In the genomic region with DNA sequence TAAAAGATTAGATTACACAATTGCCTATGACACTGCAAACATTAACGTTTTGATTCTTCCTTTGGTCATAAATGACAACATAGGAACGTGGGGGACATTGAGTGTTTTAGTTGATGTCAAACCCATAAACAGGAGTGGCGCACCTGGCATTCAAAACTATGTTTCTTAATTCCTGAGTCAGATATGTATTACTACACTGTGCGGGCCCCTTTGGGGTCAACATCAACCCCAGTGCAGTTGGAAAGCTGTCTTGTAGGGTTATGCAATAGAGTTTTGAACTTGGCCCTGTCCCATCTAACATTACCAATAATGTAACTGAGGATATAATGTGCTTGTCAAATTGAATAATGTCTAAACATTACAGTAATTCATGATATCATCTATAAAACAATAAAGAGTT, we compare ENCODE assay signal across 4 cellular contexts.
"Had no signal": no experiment of that assay in that cellular context is flagged by ENCODE, and none has a peak within 500 bp of the region (broad histone marks: within the 10 kb centered on the region; RNA-seq: fewer than 3 reads in every experiment).

No MANE protein-coding gene starts in this region.

- DNase-seq: H9, HCEC 1CT, IMR-90 had no signal

- H3K4me3 ChIP-seq: GM23338 had no signal

- ATAC-seq: GM23338 had no signal
